In the genomic region with DNA sequence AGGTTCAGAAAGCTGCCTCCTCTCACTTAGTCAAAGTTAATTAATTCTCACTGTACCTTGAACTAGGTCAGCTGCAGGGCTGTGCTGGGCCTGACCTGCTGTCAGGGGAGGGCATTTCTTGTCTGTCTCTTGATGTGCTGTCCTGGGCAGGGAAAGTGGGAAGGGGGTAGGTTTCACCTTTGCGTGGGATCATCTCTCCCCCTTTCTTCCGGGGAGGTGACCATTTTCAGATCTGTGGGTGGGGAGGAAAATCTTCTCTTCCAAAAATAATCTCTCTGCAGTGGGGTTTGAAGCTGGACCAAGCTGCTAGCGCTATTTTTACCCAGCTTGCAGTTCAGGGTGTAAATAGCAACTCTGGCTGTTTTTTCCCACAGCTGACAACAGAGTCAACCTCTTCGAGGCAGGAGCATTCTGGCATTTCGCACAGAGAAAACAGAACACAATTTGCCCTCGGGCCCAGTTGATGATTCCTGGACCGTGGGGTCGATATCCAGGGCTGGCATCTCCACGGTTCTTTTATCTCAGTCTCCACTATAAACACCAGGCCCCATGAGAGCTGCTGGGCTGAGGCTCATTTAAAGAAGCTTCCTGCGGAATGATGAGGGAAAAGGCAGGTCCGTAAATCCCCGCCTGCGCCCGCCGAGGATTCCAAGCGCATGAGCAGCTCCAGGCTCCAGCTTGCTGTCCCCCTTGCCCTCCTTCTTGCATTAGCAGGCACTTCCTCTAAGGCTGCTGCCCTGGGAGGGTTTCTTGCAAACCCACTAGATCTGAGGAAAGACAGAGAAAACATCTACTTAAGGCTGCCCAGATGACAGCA, we compare ENCODE assay signal across 9 cellular contexts.
A peak's percentile ranks its signal among the peaks of the same experiment; 100 is the strongest.
DNase-seq lines count a peak whose midpoint lies in the region; ATAC-seq and TF ChIP-seq lines count a peak whose summit lies in the region.
"Had no signal": no experiment of that assay in that cellular context is flagged by ENCODE, and none has a peak within 500 bp of the region (broad histone marks: within the 10 kb centered on the region; RNA-seq: fewer than 3 reads in every experiment).

No MANE protein-coding gene starts in this region.

- CTCF ChIA-PET in mammary epithelial cell (lab: Charles Lee; ENCODE audit: low non-redundant PET), result no interaction called here

- no peaks in the 10 kb centered on the region for H4K20me1 ChIP-seq in smooth muscle cell (ENCODE audit: low read depth)
- no peaks in the 10 kb centered on the region for H4K20me1 ChIP-seq in mammary epithelial cell (ENCODE audit: insufficient read depth, low read length)

- H3K4me3 Mint-ChIP-seq in chondrocyte (ENCODE audit: unreplicated experiment), result peak overlapping the region; percentile 40
- no peak overlapping the region for H3K4me3 Mint-ChIP-seq in naive thymus-derived CD8-positive, alpha-beta T cell

- H3K79me2 ChIP-seq in smooth muscle cell (ENCODE audit: low read depth), result no peaks in the 10 kb centered on the region
- H3K79me2 ChIP-seq in mammary epithelial cell (ENCODE audit: insufficient read depth, low read length), result no peaks in the 10 kb centered on the region

- H3K36me3 Mint-ChIP-seq in chondrocyte (ENCODE audit: low read depth), result peaks cover 1% of the 10 kb centered on the region
- no peaks in the 10 kb centered on the region for H3K36me3 Mint-ChIP-seq in naive thymus-derived CD8-positive, alpha-beta T cell

- POLR2A ChIA-PET in naive thymus-derived CD8-positive, alpha-beta T cell (lab: Charles Lee), result interaction anchor here (1.7 to 5.0 kb wide), 2 partner anchors 10 to 94 kb away, joined by 4 to 46 read pairs; partner anchors contain the start of gene YPEL2

- intact Hi-C loops in mammary epithelial cell (cut with micrococcal nuclease), result no loop called here

- H3K9me3 Mint-ChIP-seq in chondrocyte (ENCODE audit: low read depth), result peaks cover 3% of the 10 kb centered on the region
- no peaks in the 10 kb centered on the region for H3K9me3 Mint-ChIP-seq in naive thymus-derived CD8-positive, alpha-beta T cell

- no peak for DNase-seq in chondrocyte (ENCODE audit: low spot score)
- DNase-seq in left kidney (ENCODE audit: low read depth, low spot score), result peak; percentile 73
- peak; percentile 43 for DNase-seq in smooth muscle cell (lab: John Stamatoyannopoulos, UW; ENCODE audit: unreplicated experiment)
- no peak for DNase-seq in naive thymus-derived CD8-positive, alpha-beta T cell
- DNase-seq in mammary epithelial cell, result no peak
- DNase-seq in NCI-H128 (lab: John Stamatoyannopoulos, UW; ENCODE audit: unreplicated experiment), result no peak

- dilution Hi-C loops in mammary epithelial cell (cut with HindIII; ENCODE audit: low sequenced_read_pairs), result no loop called here

- WGBS in smooth muscle cell (ENCODE audit: low lambda C conversion rate), result 9% methylated on average over 16 of the region's 16 CpGs
- 63% methylated on average over 15 of the region's 16 CpGs for WGBS in mammary epithelial cell (ENCODE audit: low coverage, missing lambda C conversion rate)

- H3K9ac ChIP-seq in HUES6 (ENCODE audit: low read length) (peak overlapping the region; percentile 30), smooth muscle cell (ENCODE audit: low read depth) (peak overlapping the region; percentile 53), mammary epithelial cell (ENCODE audit: insufficient read depth, low read length) (no peak overlapping the region)

- H3K27ac Mint-ChIP-seq in chondrocyte (ENCODE audit: unreplicated experiment), result peak overlapping the region; percentile 94
- no peak overlapping the region for H3K27ac Mint-ChIP-seq in naive thymus-derived CD8-positive, alpha-beta T cell

- ATAC-seq in HG03354 (IDR thresholded peaks at IDR 0.05; ENCODE audit: poor library complexity, severe bottlenecking, unreplicated experiment), result no peak
- no peak for ATAC-seq in naive thymus-derived CD8-positive, alpha-beta T cell

- H3F3A ChIP-seq in smooth muscle cell (ENCODE audit: low read depth), result peaks cover 49% of the 10 kb centered on the region

- H3K27me3 ChIP-seq in HUES6 (ENCODE audit: control insufficient read depth, insufficient read depth, low read length), result no peaks in the 10 kb centered on the region
- H3K27me3 ChIP-seq in smooth muscle cell (ENCODE audit: low read depth), result no peaks in the 10 kb centered on the region
- H3K27me3 ChIP-seq in mammary epithelial cell (ENCODE audit: insufficient read depth, low read length), result no peaks in the 10 kb centered on the region

- no peak overlapping the region for H3K27ac ChIP-seq in HUES6 (ENCODE audit: low read depth, low read length)
- peak overlapping the region; percentile 91 for H3K27ac ChIP-seq in smooth muscle cell (ENCODE audit: low read depth)
- no peak overlapping the region for H3K27ac ChIP-seq in mammary epithelial cell (ENCODE audit: insufficient read depth, low read depth, low read length)
- H3K27ac ChIP-seq: epithelial cell of prostate had no signal

- H2AFZ ChIP-seq in smooth muscle cell (ENCODE audit: low read depth) (peak overlapping the region; percentile 58), mammary epithelial cell (ENCODE audit: low read depth, low read length) (no peak overlapping the region)

- no peak overlapping the region for H3K4me3 ChIP-seq in HUES6 (ENCODE audit: low read depth, low read length)
- H3K4me3 ChIP-seq in smooth muscle cell, result no peak overlapping the region
- no peak overlapping the region for H3K4me3 ChIP-seq in mammary epithelial cell (replicated peaks in 1 of 3; ENCODE audit: insufficient read depth in 1 of 3, low read depth in 2 of 3, low read length in 3 of 3)

- H3K9me3 ChIP-seq in HUES6 (ENCODE audit: control insufficient read depth, insufficient read depth, low read depth, low read length) (no peaks in the 10 kb centered on the region), smooth muscle cell (replicated peaks; ENCODE audit: low read depth) (no peaks in the 10 kb centered on the region), mammary epithelial cell (replicated peaks; ENCODE audit: insufficient read depth, low read length) (no peaks in the 10 kb centered on the region)

- H3K36me3 ChIP-seq in HUES6 (ENCODE audit: control insufficient read depth, insufficient read depth, low read length) (no peaks in the 10 kb centered on the region), smooth muscle cell (ENCODE audit: low read depth) (no peaks in the 10 kb centered on the region), mammary epithelial cell (ENCODE audit: insufficient read depth, low read length) (no peaks in the 10 kb centered on the region)

- no peak for TF ChIP-seq CTCF in chondrocyte (IDR thresholded peaks at IDR 0.05)
- no peak for TF ChIP-seq CTCF in smooth muscle cell (IDR thresholded peaks at IDR 0.05; ENCODE audit: borderline replicate concordance, insufficient read depth, poor library complexity, severe bottlenecking)
- no peak for TF ChIP-seq CTCF in mammary epithelial cell (conservative IDR thresholded peaks at IDR 0.05 in 1 of 2, IDR thresholded peaks at IDR 0.05 in 1 of 2; ENCODE audit: extremely low read depth in 1 of 2, insufficient read depth in 1 of 2, low read depth in 1 of 2, low read length in 2 of 2)

- H3K4me2 ChIP-seq in smooth muscle cell (peak overlapping the region; percentile 81), mammary epithelial cell (ENCODE audit: insufficient read depth, low read depth, low read length) (no peak overlapping the region)

- peaks cover 65% of the 10 kb centered on the region for H3K4me1 Mint-ChIP-seq in chondrocyte (ENCODE audit: low read depth)
- H3K4me1 Mint-ChIP-seq in naive thymus-derived CD8-positive, alpha-beta T cell, result peaks cover 1 to 13% (median 9%) of the 10 kb centered on the region in 4 donors

- H3K4me1 ChIP-seq in HUES6 (ENCODE audit: control insufficient read depth, insufficient read depth, low read length), result peaks cover 36% of the 10 kb centered on the region; the same call in 1 of the 2 replicates
- peaks cover 32% of the 10 kb centered on the region for H3K4me1 ChIP-seq in smooth muscle cell (ENCODE audit: low read depth)
- H3K4me1 ChIP-seq in mammary epithelial cell (ENCODE audit: insufficient read depth, low read length), result peaks cover 3% of the 10 kb centered on the region

- in situ Hi-C loops in mammary epithelial cell (cut with MboI; ENCODE audit: low sequenced_read_pairs in 2 of 2), result no loop called here

- H3K27me3 Mint-ChIP-seq in chondrocyte (ENCODE audit: low read depth), result no peaks in the 10 kb centered on the region
- H3K27me3 Mint-ChIP-seq in naive thymus-derived CD8-positive, alpha-beta T cell, result no peaks in the 10 kb centered on the region

- BruUV-seq in mammary epithelial cell (replicated peaks; lab: Mats Ljungman, UMichigan), result no TSS peak

Comparison
In these comparisons a context has a peak if more than half of its experiments do, and no peak if none do; other contexts are left out.
1. DNase-seq: peak in left kidney (single experiment) and smooth muscle cell (single experiment); none in chondrocyte (single experiment), naive thymus-derived CD8-positive, alpha-beta T cell (0 of 10), mammary epithelial cell (single experiment) and NCI-H128 (single experiment).